ENCODE assay signal across 8 cellular contexts in genomic region chr13:73059460-73060250, GRCh38. TPM values are rescaled to one million over a fixed set of nuclear protein-coding genes. Genes with fewer than 3 reads are reported as not detected.
DNase-seq lines count a peak whose midpoint lies in the region; ATAC-seq, FAIRE-seq and TF ChIP-seq lines count a peak whose summit lies in the region.

No MANE protein-coding gene starts in this region.

- peak overlapping the region in 1 of 2 experiments; percentile 31 for H2BK12ac ChIP-seq in mesenchymal stem cell (ENCODE audit: low read length in 2 of 2)

- H3K9me3 ChIP-seq in duodenal mucosa (ENCODE audit: control insufficient read depth in 1 of 2, low read length in 2 of 2) (no peaks in the 10 kb centered on the region), mesenchymal stem cell (ENCODE audit: control insufficient read depth, low read length) (no peaks in the 10 kb centered on the region)

- H2BK15ac ChIP-seq in mesenchymal stem cell (ENCODE audit: low read depth, poor library complexity, severe bottlenecking) = peak overlapping the region; percentile 90

- no peak overlapping the region for H2AK5ac ChIP-seq in mesenchymal stem cell (ENCODE audit: low read length, severe bottlenecking)

- H3K9me3 Mint-ChIP-seq in IgD-negative memory B cell = no peaks in the 10 kb centered on the region
- no peaks in the 10 kb centered on the region for H3K9me3 Mint-ChIP-seq in stimulated activated naive B cell treated with anti-CD40 and anti-IgM and Interleukin-4, amounts not matched to agents 10 μg/mL and 1 μg/mL and 100 μg/mL, for 72 hours

- H3K36me3 ChIP-seq in duodenal mucosa (ENCODE audit: control insufficient read depth in 1 of 2, insufficient read depth in 2 of 2, low read length in 2 of 2) (peaks cover 15 to 32% of the 10 kb centered on the region in 2 donors), mesenchymal stem cell (ENCODE audit: control insufficient read depth in 1 of 2, insufficient read depth in 2 of 2, low read depth in 1 of 2, low read length in 2 of 2) (peaks cover 0 to 8% of the 10 kb centered on the region in 2 experiments)

- H3K4me1 ChIP-seq in duodenal mucosa (ENCODE audit: control insufficient read depth in 1 of 2, insufficient read depth in 2 of 2, low read length in 2 of 2) (peaks cover 3 to 4% of the 10 kb centered on the region in 2 donors), mesenchymal stem cell (ENCODE audit: control insufficient read depth, insufficient read depth, low read depth, low read length) (no peaks in the 10 kb centered on the region)

- H3K27ac ChIP-seq in duodenal mucosa (ENCODE audit: low read depth, low read length) (peak overlapping the region; percentile 80), mesenchymal stem cell (ENCODE audit: low read length, poor library complexity, severe bottlenecking) (no peak overlapping the region)

- peak overlapping the region; percentile 66 for H2BK5ac ChIP-seq in mesenchymal stem cell (ENCODE audit: low read depth, low read length, poor library complexity, severe bottlenecking)

- peak overlapping the region; percentile 78 for H3K4me2 ChIP-seq in mesenchymal stem cell (ENCODE audit: low read length, poor library complexity, severe bottlenecking)

- peak overlapping the region; percentile 68 to 92 for H3K9ac ChIP-seq in duodenal mucosa (ENCODE audit: low read depth in 1 of 2, low read length in 2 of 2)
- H3K9ac ChIP-seq in mesenchymal stem cell (ENCODE audit: low read length) = peak overlapping the region; percentile 76

- peak overlapping the region in 1 of 3 donors; percentile 11 for H3K27ac Mint-ChIP-seq in IgD-negative memory B cell
- no peak overlapping the region for H3K27ac Mint-ChIP-seq in stimulated activated naive B cell treated with anti-CD40 and anti-IgM and Interleukin-4, amounts not matched to agents 10 μg/mL and 1 μg/mL and 100 μg/mL, for 72 hours

- no peak overlapping the region for H4K91ac ChIP-seq in mesenchymal stem cell (ENCODE audit: low read length)

- peaks cover 6 to 19% (median 11%) of the 10 kb centered on the region in 3 donors for H3K4me1 Mint-ChIP-seq in IgD-negative memory B cell
- peaks cover 10 to 18% of the 10 kb centered on the region in 2 donors for H3K4me1 Mint-ChIP-seq in stimulated activated naive B cell treated with anti-CD40 and anti-IgM and Interleukin-4, amounts not matched to agents 10 μg/mL and 1 μg/mL and 100 μg/mL, for 72 hours

- H3K4me3 ChIP-seq in WI38 (ENCODE audit: low read depth, low read length) = peak overlapping the region; percentile 83
- peak overlapping the region; percentile 80 to 84 for H3K4me3 ChIP-seq in duodenal mucosa (ENCODE audit: low read depth in 1 of 2, low read length in 2 of 2)
- H3K4me3 ChIP-seq in mesenchymal stem cell (ENCODE audit: insufficient read depth in 1 of 2, low read depth in 1 of 2, low read length in 2 of 2) = peak overlapping the region; percentile 81 to 96

- H3K79me1 ChIP-seq in mesenchymal stem cell (replicated peaks; ENCODE audit: low read length, poor library complexity, severe bottlenecking) = peaks cover 10% of the 10 kb centered on the region

- under 1% methylated on average over 39 of the region's 68 CpGs for WGBS in mesenchymal stem cell

- TF ChIP-seq CTCF in GM12873 (IDR thresholded peaks at IDR 0.05; ENCODE audit: insufficient read depth, low read depth, low read length, missing control alignments) (peak; percentile 22), WI38 (IDR thresholded peaks at IDR 0.05; ENCODE audit: low read depth, low read length) (no peak)

- H3K18ac ChIP-seq in mesenchymal stem cell (ENCODE audit: low read depth in 1 of 2, low read length in 2 of 2) = peak overlapping the region; percentile 62 to 88

- H3K4ac ChIP-seq in mesenchymal stem cell (ENCODE audit: low read depth in 1 of 2, low read length in 2 of 2) = peak overlapping the region in 1 of 2 experiments; percentile 61

- no peak for FAIRE-seq in frontal cortex (lab: Jason Lieb, UNC)

- peak overlapping the region; percentile 85 for H2BK120ac ChIP-seq in mesenchymal stem cell (ENCODE audit: low read depth, low read length)

- H4K8ac ChIP-seq in mesenchymal stem cell (ENCODE audit: low read length) = no peak overlapping the region

- H3K36me3 Mint-ChIP-seq in IgD-negative memory B cell = no peaks in the 10 kb centered on the region
- H3K36me3 Mint-ChIP-seq in stimulated activated naive B cell treated with anti-CD40 and anti-IgM and Interleukin-4, amounts not matched to agents 10 μg/mL and 1 μg/mL and 100 μg/mL, for 72 hours = peaks cover 0 to 3% of the 10 kb centered on the region in 2 donors

- DNase-seq in mesenchymal stem cell = peak; percentile 38
- DNase-seq in stimulated activated naive B cell treated with anti-CD40 and anti-IgM and Interleukin-4, amounts not matched to agents 10 μg/mL and 1 μg/mL and 100 μg/mL, for 72 hours = peak; percentile 12
- no peak for DNase-seq in frontal cortex (ENCODE audit: low spot score in 2 of 2)

- peak; percentile 43 for ATAC-seq in GM21723 (IDR thresholded peaks at IDR 0.05; ENCODE audit: unreplicated experiment)
- ATAC-seq in stimulated activated naive B cell treated with anti-CD40 and anti-IgM and Interleukin-4, amounts not matched to agents 10 μg/mL and 1 μg/mL and 100 μg/mL, for 72 hours (replicated peaks) = peak; percentile 29 to 32

- H3K27me3 ChIP-seq in duodenal mucosa (ENCODE audit: control insufficient read depth in 1 of 2, insufficient read depth in 2 of 2, low read length in 2 of 2) (no peaks in the 10 kb centered on the region), mesenchymal stem cell (ENCODE audit: control insufficient read depth in 1 of 2, insufficient read depth in 1 of 2, low read length in 2 of 2) (peaks cover 0 to 20% of the 10 kb centered on the region in 2 experiments)

- peak overlapping the region; percentile 80 to 91 (median 84) for H3K4me3 Mint-ChIP-seq in IgD-negative memory B cell
- peak overlapping the region; percentile 73 to 77 for H3K4me3 Mint-ChIP-seq in stimulated activated naive B cell treated with anti-CD40 and anti-IgM and Interleukin-4, amounts not matched to agents 10 μg/mL and 1 μg/mL and 100 μg/mL, for 72 hours

- H3K27me3 Mint-ChIP-seq in IgD-negative memory B cell = peaks cover 35% of the 10 kb centered on the region
- peaks cover 27 to 56% of the 10 kb centered on the region in 2 donors for H3K27me3 Mint-ChIP-seq in stimulated activated naive B cell treated with anti-CD40 and anti-IgM and Interleukin-4, amounts not matched to agents 10 μg/mL and 1 μg/mL and 100 μg/mL, for 72 hours

- peak overlapping the region in 1 of 2 experiments; percentile 89 for H3K23ac ChIP-seq in mesenchymal stem cell (ENCODE audit: low read length in 2 of 2)

- H3K14ac ChIP-seq in mesenchymal stem cell (ENCODE audit: low read length in 2 of 2) = no peak overlapping the region

- peak overlapping the region; percentile 61 for H2AFZ ChIP-seq in mesenchymal stem cell (ENCODE audit: low read depth, low read length)

RNA-seq across cellular contexts. Expression of gene KLF5, which starts 0.8 kb away (rescaled TPM):
- not detected for polyA plus RNA-seq in IgD-negative memory B cell
- 5.2 TPM for polyA plus RNA-seq in mesenchymal stem cell (2013, experiment 1 of 2)
- 6.0 TPM for polyA plus RNA-seq in mesenchymal stem cell (2013, experiment 2 of 2)
- 1.6 TPM for total RNA-seq in frontal cortex

Comparison
In these comparisons a context has a peak if more than half of its experiments do, and no peak if none do; other contexts are left out.
1. DNase-seq: peak in mesenchymal stem cell (single experiment) and stimulated activated naive B cell treated with anti-CD40 and anti-IgM and Interleukin-4, amounts not matched to agents 10 μg/mL and 1 μg/mL and 100 μg/mL, for 72 hours (single experiment); none in frontal cortex (0 of 2).
2. Peak in every context shown above with its lines, with median percentiles within 50 percentile points of each other: H3K4me3 ChIP-seq.